10 cellular contexts compared by ENCODE assay signal in the genomic region with DNA sequence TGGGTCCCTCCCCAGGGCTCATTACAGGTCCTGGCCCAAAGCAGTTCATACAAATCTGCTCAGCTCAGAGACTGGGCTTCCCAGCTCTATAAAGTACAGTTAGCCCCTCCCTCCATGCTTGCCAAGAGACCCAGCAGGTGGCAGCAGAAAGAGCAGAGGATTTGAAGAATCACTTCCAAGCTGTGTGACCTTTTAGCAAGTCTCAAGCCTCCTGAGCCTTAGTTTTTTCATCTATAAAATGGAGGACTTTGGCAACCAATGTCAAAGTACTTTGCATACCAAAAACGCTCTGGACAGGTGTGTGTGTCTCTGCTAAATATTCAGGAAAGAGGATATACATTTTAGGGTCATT. TPM values are rescaled to one million over a fixed set of nuclear protein-coding genes. Genes with fewer than 3 reads are reported as not detected.
DNase-seq lines count a peak whose midpoint lies in the region; ATAC-seq and TF ChIP-seq lines count a peak whose summit lies in the region.
"Had no signal": no experiment of that assay in that cellular context is flagged by ENCODE, and none has a peak within 500 bp of the region (broad histone marks: within the 10 kb centered on the region; RNA-seq: fewer than 3 reads in every experiment).

No MANE protein-coding gene starts in this region.

- peaks cover 15% of the 10 kb centered on the region for H3K36me3 ChIP-seq in left ventricle myocardium inferior

- H3K9me3 ChIP-seq in left ventricle myocardium inferior (replicated peaks) = no peaks in the 10 kb centered on the region
- H3K9me3 ChIP-seq: esophagus squamous epithelium had no signal

- ATAC-seq in left ventricle myocardium superior (no peak), HG03097 (IDR thresholded peaks at IDR 0.05; ENCODE audit: low FRiP score, unreplicated experiment) (no peak), GM19023 (IDR thresholded peaks at IDR 0.05; ENCODE audit: unreplicated experiment) (no peak)

- no peaks in the 10 kb centered on the region for H3K27me3 ChIP-seq in left ventricle myocardium inferior (ENCODE audit: low read depth)
- H3K27me3 ChIP-seq: esophagus squamous epithelium had no signal

- H3K9me3 Mint-ChIP-seq in chondrocyte (ENCODE audit: low read depth) = no peaks in the 10 kb centered on the region

- H3K27me3 Mint-ChIP-seq in chondrocyte (ENCODE audit: low read depth) = no peaks in the 10 kb centered on the region

- DNase-seq in left ventricle myocardium inferior = no peak
- no peak for DNase-seq in left ventricle myocardium superior
- peak; percentile 77 for DNase-seq in NAMALWA (ENCODE audit: low spot score)
- DNase-seq in chondrocyte (ENCODE audit: low spot score) = no peak
- DNase-seq in stimulated activated CD8-positive, alpha-beta memory T cell treated with anti-CD3 and anti-CD28 coated beads, Interleukin-4, amount 100 ng/mL, for 48 hours = no peak
- no peak for DNase-seq in COR-L47 (lab: John Stamatoyannopoulos, UW)
- DNase-seq: esophagus squamous epithelium, NCI-H226 had no signal

- H3K27ac ChIP-seq in left ventricle myocardium inferior (replicated peaks) = no peak overlapping the region
- H3K27ac ChIP-seq: esophagus squamous epithelium had no signal

- H3K4me1 Mint-ChIP-seq in chondrocyte (ENCODE audit: low read depth) = peaks cover 6% of the 10 kb centered on the region

- TF ChIP-seq CTCF in left ventricle myocardium inferior (IDR thresholded peaks at IDR 0.05; ENCODE audit: borderline replicate concordance) (peak; percentile 29), chondrocyte (IDR thresholded peaks at IDR 0.05) (peak; percentile 61)

- H3K4me1 ChIP-seq in left ventricle myocardium inferior = peaks cover 34% of the 10 kb centered on the region
- H3K4me1 ChIP-seq: esophagus squamous epithelium had no signal

- intact Hi-C loops in left ventricle myocardium inferior (cut with micrococcal nuclease) (loop anchor here (10.0 kb wide), 1 partner anchor 212 kb away; no protein-coding TSS in a partner anchor), left ventricle myocardium superior (cut with micrococcal nuclease) (loop anchor here (10.0 kb wide), 1 partner anchor 262 kb away; no protein-coding TSS in a partner anchor)

- no peak overlapping the region for H3K4me3 Mint-ChIP-seq in chondrocyte (ENCODE audit: unreplicated experiment)

- H3K4me3 ChIP-seq in left ventricle myocardium inferior = no peak overlapping the region
- H3K4me3 ChIP-seq: esophagus squamous epithelium had no signal

- no peak overlapping the region for H3K27ac Mint-ChIP-seq in chondrocyte (ENCODE audit: unreplicated experiment)

- peaks cover 6% of the 10 kb centered on the region for H3K36me3 Mint-ChIP-seq in chondrocyte (ENCODE audit: low read depth)

RNA-seq across cellular contexts. Expression of gene RELT, which starts 26.6 kb away (rescaled TPM):
- total RNA-seq in left ventricle myocardium inferior = 1.6 TPM
- total RNA-seq in left ventricle myocardium superior = 1.8 TPM
- total RNA-seq in chondrocyte = 3.5 to 4.5 TPM (median 3.5 TPM) in 3 replicates
